Comparison of ENCODE assay signal across 8 cellular contexts in the genomic region with DNA sequence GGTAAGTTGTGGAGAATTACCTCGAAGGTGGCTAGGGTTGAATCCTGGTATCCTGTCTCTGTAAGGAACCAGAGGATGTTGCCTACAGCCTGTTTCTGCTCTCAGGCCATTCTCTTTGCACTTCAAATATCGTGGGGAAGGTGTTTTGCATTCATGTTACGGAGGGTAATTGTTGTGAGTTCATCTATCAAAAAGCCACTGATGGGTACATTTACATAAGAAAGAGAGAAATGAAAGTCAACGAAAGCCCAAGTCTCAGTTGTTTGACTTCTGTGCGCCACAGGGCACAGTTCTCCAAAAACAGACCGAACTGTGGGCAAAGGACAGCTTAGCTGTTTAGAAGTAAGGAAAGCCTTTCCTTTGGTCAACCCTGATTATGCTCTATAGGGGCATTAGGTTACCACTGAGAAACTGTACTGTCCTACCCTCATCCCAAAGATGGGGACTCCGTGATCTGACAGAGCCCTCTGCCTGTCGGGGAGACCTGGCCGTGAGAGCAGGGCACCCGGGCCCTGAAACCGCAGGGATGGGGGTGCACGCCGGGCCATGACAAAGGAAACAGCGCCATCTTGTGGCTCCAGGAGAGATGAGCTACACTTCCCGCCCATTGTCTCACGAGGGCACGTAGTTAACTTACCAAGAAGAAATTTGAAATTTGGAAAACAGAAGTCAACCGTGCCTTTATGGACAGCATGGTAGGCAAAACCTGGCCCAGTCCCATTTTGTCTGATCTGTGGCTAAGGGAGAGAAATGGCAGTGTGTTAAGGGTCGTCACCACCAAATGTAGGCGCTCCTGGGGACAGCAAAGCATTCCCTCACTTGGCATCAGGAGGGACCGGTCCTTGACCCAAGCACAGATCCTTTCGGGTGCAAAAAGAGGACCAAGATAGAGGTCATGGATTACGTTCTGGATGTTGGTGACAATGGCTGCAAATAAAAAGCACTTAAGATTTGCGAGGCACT.
DNase-seq lines count a peak whose midpoint lies in the region; ATAC-seq and TF ChIP-seq lines count a peak whose summit lies in the region.

No MANE protein-coding gene starts in this region.

- peak; percentile 62 to 84 (median 72) for TF ChIP-seq CTCF in heart left ventricle (IDR thresholded peaks at IDR 0.05)
- TF ChIP-seq CTCF in vagina (IDR thresholded peaks at IDR 0.05): peak in 2 of 3 experiments; percentile 68 to 79

- no peak for TF ChIP-seq EP300 in Ishikawa (IDR thresholded peaks at IDR 0.05; ENCODE audit: borderline replicate concordance)

- H3K27me3 ChIP-seq in heart left ventricle: peaks cover 0 to 6% (median 0%) of the 10 kb centered on the region in 9 donors
- no peaks in the 10 kb centered on the region for H3K27me3 ChIP-seq in vagina

- WGBS in heart left ventricle, 4 donors: 29 to 34% (median 31%) methylated on average over 23 to 24 of the region's 24 CpGs

- TF ChIP-seq RAD21 in Ishikawa (IDR thresholded peaks at IDR 0.05; ENCODE audit: low read depth): peak; percentile 77

- H3K36me3 Mint-ChIP-seq in activated naive CD4-positive, alpha-beta T cell treated with anti-CD3 and anti-CD28 coated beads, Interleukin-2, amount 50 U/mL, for 72 hours: no peaks in the 10 kb centered on the region

- no peaks in the 10 kb centered on the region for H3K9me3 Mint-ChIP-seq in activated naive CD4-positive, alpha-beta T cell treated with anti-CD3 and anti-CD28 coated beads, Interleukin-2, amount 50 U/mL, for 72 hours

- TF ChIP-seq POLR2A in heart left ventricle (IDR thresholded peaks at IDR 0.05) (no peak), vagina (IDR thresholded peaks at IDR 0.05) (no peak)

- H3K9me3 ChIP-seq in heart left ventricle (peaks cover 0 to 8% (median 0%) of the 10 kb centered on the region in 12 donors), vagina (no peaks in the 10 kb centered on the region)

- H3K27ac ChIP-seq in heart left ventricle: no peak overlapping the region
- H3K27ac ChIP-seq in vagina: no peak overlapping the region

- H3K4me1 ChIP-seq in heart left ventricle: peaks cover 0 to 7% (median 0%) of the 10 kb centered on the region in 12 donors
- peaks cover 6% of the 10 kb centered on the region for H3K4me1 ChIP-seq in vagina

- no peak overlapping the region for H3K4me3 ChIP-seq in heart left ventricle
- no peak overlapping the region for H3K4me3 ChIP-seq in vagina

- H3K36me3 ChIP-seq in heart left ventricle (no peaks in the 10 kb centered on the region), vagina (no peaks in the 10 kb centered on the region)

- ATAC-seq in GM21528 (IDR thresholded peaks at IDR 0.05; ENCODE audit: low FRiP score, unreplicated experiment) (peak; percentile 77), heart left ventricle (peak in 3 of 4 donors; percentile 70 to 75 (median 75))
- ATAC-seq in activated naive CD4-positive, alpha-beta T cell treated with anti-CD3 and anti-CD28 coated beads, Interleukin-2, amount 50 U/mL, for 72 hours: peak; percentile 55 to 90

- DNase-seq in DMS53 (lab: John Stamatoyannopoulos, UW) (peak; percentile 75), SK-N-DZ (ENCODE audit: low spot score) (peak; percentile 52), heart left ventricle (peak; percentile 39 to 73 (median 47)), posterior vena cava (ENCODE audit: low spot score) (peak; percentile 86), vagina (ENCODE audit: extremely low spot score in 2 of 2) (no peak)
- peak; percentile 58 to 74 for DNase-seq in activated naive CD4-positive, alpha-beta T cell treated with anti-CD3 and anti-CD28 coated beads, Interleukin-2, amount 50 U/mL, for 72 hours (ENCODE audit: low spot score in 2 of 2)

- no peak overlapping the region for H3K27ac Mint-ChIP-seq in activated naive CD4-positive, alpha-beta T cell treated with anti-CD3 and anti-CD28 coated beads, Interleukin-2, amount 50 U/mL, for 72 hours

- intact Hi-C loops in heart left ventricle (cut with DNase I): no loop called here
- intact Hi-C loops in posterior vena cava (cut with DNase I): no loop called here
- intact Hi-C loops in vagina (cut with DNase I): no loop called here

TF ChIP-seq in Ishikawa, 13 proteins besides CTCF, POLR2A, EP300 and RAD21:
- TF ChIP-seq CEBPB (IDR thresholded peaks at IDR 0.05) (no peak), FOXM1 (IDR thresholded peaks at IDR 0.05; ENCODE audit: borderline replicate concordance, low read depth) (no peak), CREB1 (IDR thresholded peaks at IDR 0.05; ENCODE audit: low read depth) (no peak), ZBTB7A (IDR thresholded peaks at IDR 0.05; ENCODE audit: low read depth) (no peak), TEAD4 (IDR thresholded peaks at IDR 0.05) (no peak), TAF1 (IDR thresholded peaks at IDR 0.05; ENCODE audit: low read depth) (no peak), YY1 (IDR thresholded peaks at IDR 0.05; ENCODE audit: low read depth) (no peak)
- TF ChIP-seq, protein P1, sequence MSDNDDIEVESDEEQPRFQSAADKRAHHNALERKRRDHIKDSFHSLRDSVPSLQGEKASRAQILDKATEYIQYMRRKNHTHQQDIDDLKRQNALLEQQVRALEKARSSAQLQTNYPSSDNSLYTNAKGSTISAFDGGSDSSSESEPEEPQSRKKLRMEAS (IDR thresholded peaks at IDR 0.05): no peak

Comparison
In these comparisons a context has a peak if more than half of its experiments do, and no peak if none do; other contexts are left out.
1. DNase-seq: peak in DMS53 (single experiment), SK-N-DZ (single experiment), activated naive CD4-positive, alpha-beta T cell treated with anti-CD3 and anti-CD28 coated beads, Interleukin-2, amount 50 U/mL, for 72 hours (2 of 2), heart left ventricle (5 of 5) and posterior vena cava (single experiment); none in vagina (0 of 2).
2. Peak in every context shown above with its lines, with median percentiles within 50 percentile points of each other: ATAC-seq.